In genomic region chr19:920051-920857, GRCh38 we compare ENCODE assay signal across 8 cellular contexts. TPM values are rescaled to one million over a fixed set of nuclear protein-coding genes. Genes with fewer than 3 reads are reported as not detected.
DNase-seq lines count a peak whose midpoint lies in the region; ATAC-seq, FAIRE-seq and TF ChIP-seq lines count a peak whose summit lies in the region.

No MANE protein-coding gene starts in this region.

- CTCF ChIA-PET in HEK293 (lab: Yijun Ruan, JAX): interaction anchor here (0.5 to 5.8 kb wide), 7 partner anchors 55 to 320 kb away, joined by 3 to 116 read pairs (median 3); partner anchors contain the start of gene WDR18
- CTCF ChIA-PET in GM12878 (lab: Yijun Ruan, JAX): interaction anchor here (1.0 to 4.6 kb wide), 6 partner anchors 27 to 151 kb away, joined by 3 to 50 read pairs (median 4); partner anchors contain the start of genes MED16, RNU6-9 and WDR18

- H3K4me2 ChIP-seq in GM12878 (ENCODE audit: control insufficient read depth, insufficient read depth) (peak overlapping the region; percentile 89), neural cell (ENCODE audit: low read length) (no peak overlapping the region)

- 2% methylated on average over 34 of the region's 84 CpGs for WGBS in GM12878 (ENCODE audit: insufficient coverage, insufficient replicate concordance, low lambda C conversion rate, missing lambda C conversion rate)

- no peaks in the 10 kb centered on the region for H3F3A ChIP-seq in neural cell (ENCODE audit: insufficient read depth, low read length, poor library complexity, severe bottlenecking)

- RAD21 ChIA-PET in GM12878 (lab: Charles Lee; ENCODE audit: unreplicated experiment): interaction anchor here (0.7 to 3.6 kb wide), 6 partner anchors 12 to 191 kb away, joined by 3 to 46 read pairs (median 6); partner anchors contain the start of genes MED16, RNU6-9 and WDR18

- H3K4me3 ChIP-seq in BE2C (ENCODE audit: low read depth, low read length) (no peak overlapping the region), HEK293 (ENCODE audit: low read depth, low read length) (peak overlapping the region; percentile 38), GM12878 (peak overlapping the region; percentile 64), neural cell (ENCODE audit: low read length) (peak overlapping the region; percentile 61), left lung (peak overlapping the region in 1 of 2 donors; percentile 22)

- DNase-seq in BE2C (peak; percentile 52), T-helper 1 cell (peak; percentile 53 to 75 (median 64)), GM12878 (ENCODE audit: low read depth, low spot score) (no peak), left lung (no peak)

- H3K4me1 ChIP-seq in BE2C: no peaks in the 10 kb centered on the region; the same call in 1 of the 2 replicates
- H3K4me1 ChIP-seq in HEK293 (ENCODE audit: control insufficient read depth, insufficient read depth, low read length): peaks cover 2% of the 10 kb centered on the region; the same call in 1 of the 2 replicates
- peaks cover 36% of the 10 kb centered on the region for H3K4me1 ChIP-seq in GM12878 (ENCODE audit: control insufficient read depth, insufficient read depth, low read length)
- peaks cover 17 to 76% of the 10 kb centered on the region in 2 donors for H3K4me1 ChIP-seq in left lung

- H2AFZ ChIP-seq in GM12878 (ENCODE audit: control insufficient read depth, low read depth, low read length): peak overlapping the region; percentile 75
- no peak overlapping the region for H2AFZ ChIP-seq in neural cell (ENCODE audit: low read depth, low read length)

- peaks cover 48% of the 10 kb centered on the region for H3K27me3 ChIP-seq in BE2C
- H3K27me3 ChIP-seq in GM12878 (replicated peaks in 1 of 2; ENCODE audit: control insufficient read depth in 2 of 2, insufficient read depth in 2 of 2, low read length in 1 of 2): peaks cover 0 to 2% of the 10 kb centered on the region in 2 experiments; a peak in 1 of 4 replicates
- H3K27me3 ChIP-seq in neural cell (ENCODE audit: insufficient read depth, low read depth, low read length): peaks cover 49% of the 10 kb centered on the region
- H3K27me3 ChIP-seq in left lung: peaks cover 45 to 56% of the 10 kb centered on the region in 2 donors

- SMC1A ChIA-PET in GM12878 (lab: Charles Lee; ENCODE audit: uncharacterized antibody, unreplicated experiment): interaction anchor here (1.7 to 2.0 kb wide), 2 partner anchors 56 to 64 kb away, joined by 4 to 11 read pairs; partner anchors contain the start of gene WDR18

- H3K9ac ChIP-seq in GM12878 (ENCODE audit: control insufficient read depth, insufficient read depth, low read length) (peak overlapping the region; percentile 27; the same call in 1 of the 2 replicates), neural cell (ENCODE audit: low read length) (no peak overlapping the region)

- no peaks in the 10 kb centered on the region for H4K20me1 ChIP-seq in GM12878 (ENCODE audit: control insufficient read depth, insufficient read depth)
- no peaks in the 10 kb centered on the region for H4K20me1 ChIP-seq in neural cell (ENCODE audit: insufficient read depth)

- no peak for TF ChIP-seq EP300 in GM12878 (IDR thresholded peaks at IDR 0.05; ENCODE audit: borderline replicate concordance in 1 of 2, control insufficient read depth in 1 of 2, low read depth in 2 of 2, low read length in 2 of 2)
- TF ChIP-seq EP300 in neural cell (conservative IDR thresholded peaks at IDR 0.05; ENCODE audit: poor library complexity, severe bottlenecking): no peak

- TF ChIP-seq RAD21 in GM12878 (IDR thresholded peaks at IDR 0.05; ENCODE audit: insufficient read depth, low read depth, low read length) (no peak), neural cell (conservative IDR thresholded peaks at IDR 0.05) (no peak)

- TF ChIP-seq POLR2A in GM12878 (IDR thresholded peaks at IDR 0.05; ENCODE audit: low read depth, low read length): peak; percentile 52; the same call in 1 of the 2 replicates

- POLR2A ChIA-PET in HEK293 (lab: Yijun Ruan, JAX) (no interaction called here), GM12878 (lab: Charles Lee) (interaction anchor here (0.5 to 1.6 kb wide), 5 partner anchors 18 to 108 kb away, joined by 3 to 6 read pairs (median 4); no protein-coding TSS in a partner anchor)

- H3K9me3 ChIP-seq in BE2C (no peaks in the 10 kb centered on the region), HEK293 (ENCODE audit: control insufficient read depth, insufficient read depth, low read depth, low read length) (no peaks in the 10 kb centered on the region), GM12878 (replicated peaks; ENCODE audit: control insufficient read depth, insufficient read depth, low read length) (no peaks in the 10 kb centered on the region), neural cell (ENCODE audit: low read length) (no peaks in the 10 kb centered on the region), left lung (no peaks in the 10 kb centered on the region)

- in situ Hi-C loops in GM12878 (cut with MboI): loop anchor here (5.0 kb wide), 3 partner anchors 62 to 148 kb away; partner anchors contain the start of genes CFD and WDR18

- no TSS peak for BruUV-seq in GM12878 (replicated peaks; lab: Mats Ljungman, UMichigan)

- no peaks in the 10 kb centered on the region for H3K9me2 ChIP-seq in neural cell (ENCODE audit: insufficient read depth, low read length)

- intact Hi-C loops in GM12878 (cut with micrococcal nuclease; ENCODE audit: unreplicated experiment) (loop anchor here (10.0 kb wide), 1 partner anchor 325 kb away; the partner anchor contains the start of genes ATP5F1D and MIDN), left lung (cut with DNase I) (loop anchor here in 1 of 2 donors (5.0 kb wide), 1 partner anchor 62 kb away; the partner anchor contains the start of gene WDR18)

- TF ChIP-seq CTCF in BE2C (IDR thresholded peaks at IDR 0.05; ENCODE audit: low read depth, low read length): no peak
- peak; percentile 40 for TF ChIP-seq CTCF in HEK293 (tag by site-specific recombination; IDR thresholded peaks at IDR 0.05)
- TF ChIP-seq CTCF in GM12878 (IDR thresholded peaks at IDR 0.05 in 2 of 3, conservative IDR thresholded peaks at IDR 0.05 in 1 of 3; ENCODE audit: control insufficient read depth in 2 of 3, extremely low read depth in 1 of 3, insufficient read depth in 1 of 3, low read depth in 3 of 3, low read length in 3 of 3): peak in 2 of 3 experiments; percentile 10 to 14; a peak in 2 of 6 replicates
- TF ChIP-seq CTCF in neural cell (IDR thresholded peaks at IDR 0.05; ENCODE audit: poor library complexity, severe bottlenecking): no peak
- no peak for TF ChIP-seq CTCF in left lung (IDR thresholded peaks at IDR 0.05)

- peak; percentile 41 for ATAC-seq in GM12878
- no peak for ATAC-seq in left lung
- ATAC-seq in GM21367 (IDR thresholded peaks at IDR 0.05; ENCODE audit: unreplicated experiment): no peak
- ATAC-seq in GM18520 (IDR thresholded peaks at IDR 0.05; ENCODE audit: unreplicated experiment): no peak

- peaks cover 13% of the 10 kb centered on the region for H3K79me2 ChIP-seq in GM12878 (ENCODE audit: control insufficient read depth, insufficient read depth, low read length)
- no peaks in the 10 kb centered on the region for H3K79me2 ChIP-seq in neural cell (replicated peaks; ENCODE audit: insufficient read depth, low read length)

- H3K36me3 ChIP-seq in BE2C (no peaks in the 10 kb centered on the region), HEK293 (ENCODE audit: control insufficient read depth in 2 of 2, insufficient read depth in 1 of 2, low read length in 2 of 2) (no peaks in the 10 kb centered on the region), GM12878 (ENCODE audit: control insufficient read depth in 2 of 2, insufficient read depth in 2 of 2, low read length in 1 of 2) (no peaks in the 10 kb centered on the region; a peak in 1 of 4 replicates), neural cell (ENCODE audit: insufficient read depth, low read length) (no peaks in the 10 kb centered on the region), left lung (no peaks in the 10 kb centered on the region)

- FAIRE-seq in GM12878 (lab: Jason Lieb, UNC): no peak

- H3K27ac ChIP-seq in HEK293 (ENCODE audit: extremely low read depth, low read depth, low read length): no peak overlapping the region
- no peak overlapping the region for H3K27ac ChIP-seq in GM12878 (ENCODE audit: control insufficient read depth, insufficient read depth)
- H3K27ac ChIP-seq in neural cell (ENCODE audit: low read length): no peak overlapping the region
- no peak overlapping the region for H3K27ac ChIP-seq in left lung

RNA-seq across cellular contexts. Expression of gene KISS1R, which starts 3.1 kb away (rescaled TPM):
- not detected for polyA plus RNA-seq in BE2C (2012; ENCODE audit: insufficient read depth, insufficient read length, low read depth)
- total RNA-seq in GM12878 (2013; cell fraction: nucleolus; rRNA removed): 16.9 and 18.1 TPM in 2 replicates
- total RNA-seq in GM12878 (2014; rRNA removed) (0.60 and 2.7 TPM in 2 replicates), GM12878 (2014; rRNA removed; fragmentation: Illumina TruSeq; extraction: Trizol) (not detected in 2 replicates), GM12878 (2021) (1.8 TPM in 2 replicates), left lung (under 1 TPM in 1 of 2 donors, not detected in 1; 0.23 TPM)
- 0.30 TPM for polyA plus RNA-seq in GM12878 (2011; ENCODE audit: low read depth)
- polyA plus RNA-seq in GM12878 (2011; rRNA removed) (1.6 and 2.8 TPM in 2 replicates), GM12878 (2014; fragmentation: Illumina TruSeq; extraction: Trizol) (not detected in 2 replicates), GM12878 (2014; fragmentation: Nextera tagmentation; extraction: Ambion mirVana) (under 1 TPM in 1 of 2 experiments, not detected in 1; 0.13 TPM), GM12878 (2014; rRNA removed) (0.83 and 2.1 TPM in 2 replicates), GM12878 (2016; fragmentation: Nextera tagmentation; extraction: Ambion mirVana) (1 to 10 TPM in 1 of 2 experiments, under 1 TPM in 1; 0.14 to 1.4 TPM), neural cell (0.76 and 5.4 TPM in 2 replicates)
- polyA plus RNA-seq in GM12878 (2011; cell fraction: cytosol; rRNA removed): 2.7 and 4.7 TPM in 2 replicates
- polyA plus RNA-seq in GM12878 (2011; cell fraction: nucleus; rRNA removed): 19.3 and 20.1 TPM in 2 replicates
- polyA plus RNA-seq in GM12878 (2012): 1.9 and 2.3 TPM in 2 replicates
- polyA minus RNA-seq in GM12878 (2011; rRNA and poly(A)+ RNA removed): 0.29 and 1.3 TPM in 2 replicates
- polyA minus RNA-seq in GM12878 (2011; cell fraction: cytosol; rRNA and poly(A)+ RNA removed): 1.9 and 2.8 TPM in 2 replicates
- polyA minus RNA-seq in GM12878 (2011; cell fraction: nucleus; rRNA and poly(A)+ RNA removed): 1.7 and 3.2 TPM in 2 replicates
- 1.2 TPM in 1 of 2 replicates, not detected in the other for polyA minus RNA-seq in neural cell

RNA-seq across cellular contexts. Expression of gene ARID3A, which starts 5.6 kb away (rescaled TPM):
- 23.2 TPM for polyA plus RNA-seq in BE2C (2012; ENCODE audit: insufficient read depth, insufficient read length, low read depth)
- total RNA-seq in GM12878 (2013; cell fraction: nucleolus; rRNA removed): 148 and 152 TPM in 2 replicates
- total RNA-seq in GM12878 (2014; rRNA removed) (30.2 and 34.2 TPM in 2 replicates), GM12878 (2014; rRNA removed; fragmentation: Illumina TruSeq; extraction: Trizol) (18.3 and 23.6 TPM in 2 replicates), GM12878 (2021) (68.3 and 70.0 TPM in 2 replicates), left lung (10 to 100 TPM; 20.7 to 35.7 TPM)
- polyA plus RNA-seq in GM12878 (2011; ENCODE audit: low read depth): 10.8 TPM
- polyA plus RNA-seq in GM12878 (2011; rRNA removed) (6.5 and 17.1 TPM in 2 replicates), GM12878 (2014; fragmentation: Illumina TruSeq; extraction: Trizol) (5.7 and 16.3 TPM in 2 replicates), GM12878 (2014; fragmentation: Nextera tagmentation; extraction: Ambion mirVana) (1 to 10 TPM in 1 of 2 experiments, under 1 TPM in 1; 0.76 to 1.6 TPM), GM12878 (2014; rRNA removed) (37.0 and 45.1 TPM in 2 replicates), GM12878 (2016; fragmentation: Nextera tagmentation; extraction: Ambion mirVana) (1 to 10 TPM; 8.9 to 9.6 TPM), neural cell (5.7 and 11.4 TPM in 2 replicates)
- 22.9 and 33.7 TPM in 2 replicates for polyA plus RNA-seq in GM12878 (2011; cell fraction: cytosol; rRNA removed)
- polyA plus RNA-seq in GM12878 (2011; cell fraction: nucleus; rRNA removed): 52.3 and 76.3 TPM in 2 replicates
- polyA plus RNA-seq in GM12878 (2012): 33.7 and 35.9 TPM in 2 replicates
- polyA minus RNA-seq in GM12878 (2011; rRNA and poly(A)+ RNA removed): 42.1 and 69.0 TPM in 2 replicates
- polyA minus RNA-seq in GM12878 (2011; cell fraction: cytosol; rRNA and poly(A)+ RNA removed): 48.9 and 50.8 TPM in 2 replicates
- polyA minus RNA-seq in GM12878 (2011; cell fraction: nucleus; rRNA and poly(A)+ RNA removed): 33.1 and 53.2 TPM in 2 replicates
- 14.7 and 20.5 TPM in 2 replicates for polyA minus RNA-seq in neural cell

RNA-seq across cellular contexts. Expression of gene R3HDM4, which starts 7.2 kb away (rescaled TPM):
- 74.8 TPM for polyA plus RNA-seq in BE2C (2012; ENCODE audit: insufficient read depth, insufficient read length, low read depth)
- 17.9 and 20.1 TPM in 2 replicates for total RNA-seq in GM12878 (2013; cell fraction: nucleolus; rRNA removed)
- 24.3 and 28.1 TPM in 2 replicates for total RNA-seq in GM12878 (2014; rRNA removed)
- 18.2 and 19.6 TPM in 2 replicates for total RNA-seq in GM12878 (2014; rRNA removed; fragmentation: Illumina TruSeq; extraction: Trizol)
- total RNA-seq in GM12878 (2021): 51.6 and 54.5 TPM in 2 replicates
- polyA plus RNA-seq in GM12878 (2011; ENCODE audit: low read depth): 14.1 TPM
- polyA plus RNA-seq in GM12878 (2011; rRNA removed): 12.1 and 26.1 TPM in 2 replicates
- 43.8 and 54.5 TPM in 2 replicates for polyA plus RNA-seq in GM12878 (2011; cell fraction: cytosol; rRNA removed)
- polyA plus RNA-seq in GM12878 (2011; cell fraction: nucleus; rRNA removed): 41.0 and 44.6 TPM in 2 replicates
- polyA plus RNA-seq in GM12878 (2012): 39.6 and 50.1 TPM in 2 replicates
- polyA plus RNA-seq in GM12878 (2014; fragmentation: Illumina TruSeq; extraction: Trizol): 16.4 and 27.2 TPM in 2 replicates
- 1 to 10 TPM; 1.3 to 4.2 TPM for polyA plus RNA-seq in GM12878 (2014; fragmentation: Nextera tagmentation; extraction: Ambion mirVana)
- polyA plus RNA-seq in GM12878 (2014; rRNA removed): 65.8 and 78.8 TPM in 2 replicates
- 10 to 100 TPM; 36.0 to 44.0 TPM for polyA plus RNA-seq in GM12878 (2016; fragmentation: Nextera tagmentation; extraction: Ambion mirVana)
- polyA minus RNA-seq in GM12878 (2011; rRNA and poly(A)+ RNA removed): 8.9 and 20.7 TPM in 2 replicates
- 11.9 and 12.1 TPM in 2 replicates for polyA minus RNA-seq in GM12878 (2011; cell fraction: cytosol; rRNA and poly(A)+ RNA removed)
- polyA minus RNA-seq in GM12878 (2011; cell fraction: nucleus; rRNA and poly(A)+ RNA removed): 4.8 and 6.7 TPM in 2 replicates
- 51.2 and 71.8 TPM in 2 replicates for polyA plus RNA-seq in neural cell
- polyA minus RNA-seq in neural cell: 41.9 and 44.6 TPM in 2 replicates
- total RNA-seq in left lung: 10 to 100 TPM; 46.1 to 66.3 TPM

RNA-seq across cellular contexts. Expression of gene RNU6-9, which starts 27.0 kb away (rescaled TPM):
- not detected for polyA plus RNA-seq in BE2C (2012; ENCODE audit: insufficient read depth, insufficient read length, low read depth)
- total RNA-seq in GM12878 (2013; cell fraction: nucleolus; rRNA removed): not detected in 2 replicates
- total RNA-seq in GM12878 (2014; rRNA removed) (not detected in 2 replicates), GM12878 (2014; rRNA removed; fragmentation: Illumina TruSeq; extraction: Trizol) (not detected in 2 replicates), GM12878 (2021) (not detected in 2 replicates), left lung (not detected)
- not detected for polyA plus RNA-seq in GM12878 (2011; ENCODE audit: low read depth)
- polyA plus RNA-seq in GM12878 (2011; rRNA removed) (not detected in 2 replicates), GM12878 (2014; fragmentation: Illumina TruSeq; extraction: Trizol) (not detected in 2 replicates), GM12878 (2014; fragmentation: Nextera tagmentation; extraction: Ambion mirVana) (not detected), GM12878 (2014; rRNA removed) (not detected in 2 replicates), GM12878 (2016; fragmentation: Nextera tagmentation; extraction: Ambion mirVana) (not detected), neural cell (not detected in 2 replicates)
- not detected in 2 replicates for polyA plus RNA-seq in GM12878 (2011; cell fraction: cytosol; rRNA removed)
- polyA plus RNA-seq in GM12878 (2011; cell fraction: nucleus; rRNA removed): not detected in 2 replicates
- not detected in 2 replicates for polyA plus RNA-seq in GM12878 (2012)
- 1,322 TPM in 1 of 2 replicates, not detected in the other for polyA minus RNA-seq in GM12878 (2011; rRNA and poly(A)+ RNA removed)
- polyA minus RNA-seq in GM12878 (2011; cell fraction: cytosol; rRNA and poly(A)+ RNA removed): not detected in 2 replicates
- polyA minus RNA-seq in GM12878 (2011; cell fraction: nucleus; rRNA and poly(A)+ RNA removed): under 0.01 TPM in 1 of 2 replicates, not detected in the other
- polyA minus RNA-seq in neural cell: not detected in 2 replicates

RNA-seq across cellular contexts. Expression of gene MED16, which starts 27.3 kb away (rescaled TPM):
- polyA plus RNA-seq in BE2C (2012; ENCODE audit: insufficient read depth, insufficient read length, low read depth): 124 TPM
- 36.0 and 39.7 TPM in 2 replicates for total RNA-seq in GM12878 (2013; cell fraction: nucleolus; rRNA removed)
- total RNA-seq in GM12878 (2014; rRNA removed) (10.7 and 14.5 TPM in 2 replicates), GM12878 (2014; rRNA removed; fragmentation: Illumina TruSeq; extraction: Trizol) (4.7 and 6.4 TPM in 2 replicates), GM12878 (2021) (48.2 and 49.4 TPM in 2 replicates), left lung (10 to 100 TPM; 51.7 to 55.8 TPM)
- polyA plus RNA-seq in GM12878 (2011; ENCODE audit: low read depth): 14.5 TPM
- polyA plus RNA-seq in GM12878 (2011; rRNA removed) (3.8 and 12.7 TPM in 2 replicates), GM12878 (2014; fragmentation: Illumina TruSeq; extraction: Trizol) (0.19 and 3.5 TPM in 2 replicates), GM12878 (2014; fragmentation: Nextera tagmentation; extraction: Ambion mirVana) (1 to 10 TPM in 1 of 2 experiments, under 1 TPM in 1; 0.56 to 3.5 TPM), GM12878 (2014; rRNA removed) (24.4 and 28.9 TPM in 2 replicates), GM12878 (2016; fragmentation: Nextera tagmentation; extraction: Ambion mirVana) (10 to 100 TPM; 49.6 to 51.1 TPM), neural cell (13.3 and 17.0 TPM in 2 replicates)
- polyA plus RNA-seq in GM12878 (2011; cell fraction: cytosol; rRNA removed): 38.0 and 39.5 TPM in 2 replicates
- polyA plus RNA-seq in GM12878 (2011; cell fraction: nucleus; rRNA removed): 36.6 and 56.4 TPM in 2 replicates
- polyA plus RNA-seq in GM12878 (2012): 36.5 and 37.4 TPM in 2 replicates
- polyA minus RNA-seq in GM12878 (2011; rRNA and poly(A)+ RNA removed): 16.8 and 38.4 TPM in 2 replicates
- 31.8 and 34.9 TPM in 2 replicates for polyA minus RNA-seq in GM12878 (2011; cell fraction: cytosol; rRNA and poly(A)+ RNA removed)
- 12.5 and 26.0 TPM in 2 replicates for polyA minus RNA-seq in GM12878 (2011; cell fraction: nucleus; rRNA and poly(A)+ RNA removed)
- 31.1 and 31.2 TPM in 2 replicates for polyA minus RNA-seq in neural cell

Comparison
In these comparisons a context has a peak if more than half of its experiments do, and no peak if none do; other contexts are left out.
1. DNase-seq: peak in BE2C (single experiment) and T-helper 1 cell (5 of 5); none in GM12878 (single experiment) and left lung (0 of 2).
2. CTCF ChIP-seq: peak in HEK293 (single experiment) and GM12878 (2 of 3); none in BE2C (single experiment), neural cell (single experiment) and left lung (0 of 2).